Comparison of ENCODE assay signal across 1 cellular context in genomic region chr9:72539824-72540347, GRCh38.
TF ChIP-seq lines count a peak whose summit lies in the region.

No MANE protein-coding gene starts in this region.

TF ChIP-seq in IMR-90, 13 proteins besides CTCF, POLR2A, EP300 and RAD21:
- TF ChIP-seq CEBPB (IDR thresholded peaks at IDR 0.05; ENCODE audit: low read depth, low read length): no peak
- TF ChIP-seq BHLHE40 (IDR thresholded peaks at IDR 0.05; ENCODE audit: low read depth, low read length): no peak
- no peak for TF ChIP-seq NFE2L2 (IDR thresholded peaks at IDR 0.05; ENCODE audit: low read depth, low read length)
- TF ChIP-seq RCOR1 (IDR thresholded peaks at IDR 0.05; ENCODE audit: insufficient replicate concordance, low read length): no peak
- TF ChIP-seq RFX5 (IDR thresholded peaks at IDR 0.05; ENCODE audit: low read depth, low read length): no peak
TF ChIP-seq in IMR-90: peak in this region for 0.
